Comparison of ENCODE assay signal across 9 cellular contexts in the genomic region with DNA sequence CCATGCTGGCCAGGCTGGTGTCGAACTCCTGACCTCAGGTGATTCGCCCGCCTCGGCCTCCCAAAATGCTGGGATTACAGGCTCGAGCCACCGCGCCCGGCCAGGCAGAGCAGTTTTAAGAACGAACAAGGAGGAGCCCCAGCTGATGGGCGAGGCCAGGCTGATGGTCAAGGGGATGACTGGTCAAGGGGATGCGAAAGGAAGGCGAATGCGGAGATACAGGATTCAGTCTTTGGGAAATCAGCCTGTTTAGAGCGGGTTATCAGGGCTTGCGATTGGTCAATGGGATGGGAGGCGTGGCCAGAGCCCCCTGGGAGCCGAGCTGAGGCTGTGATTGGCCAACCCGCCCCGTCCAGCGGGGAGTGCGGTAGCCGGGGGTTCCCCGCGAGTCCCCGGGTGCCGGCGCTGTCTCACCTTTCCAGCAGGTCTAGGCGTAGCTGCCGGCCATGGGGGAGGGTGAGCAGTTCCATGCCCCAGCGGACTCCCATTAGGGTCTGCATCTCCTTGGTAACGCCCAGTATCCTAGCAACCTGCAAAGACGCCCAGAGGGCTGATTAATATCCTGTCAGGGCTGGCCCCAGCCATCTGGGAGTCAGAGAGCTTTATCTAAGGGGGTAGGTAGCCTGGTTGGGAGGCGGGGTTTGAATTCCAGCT. TPM values are rescaled to one million over a fixed set of nuclear protein-coding genes. Genes with fewer than 3 reads are reported as not detected.
DNase-seq lines count a peak whose midpoint lies in the region; ATAC-seq and TF ChIP-seq lines count a peak whose summit lies in the region.
"Had no signal": no experiment of that assay in that cellular context is flagged by ENCODE, and none has a peak within 500 bp of the region (broad histone marks: within the 10 kb centered on the region; RNA-seq: fewer than 3 reads in every experiment).

No MANE protein-coding gene starts in this region.

- ATAC-seq in heart left ventricle (peak in 2 of 4 donors; percentile 12 to 37), GM21360 (IDR thresholded peaks at IDR 0.05; ENCODE audit: unreplicated experiment) (no peak)

- 40 to 56% (median 53%) methylated on average over 30 to 33 of the region's 33 CpGs for WGBS in heart left ventricle, 4 donors

- TF ChIP-seq POLR2A in heart left ventricle (IDR thresholded peaks at IDR 0.05), result no peak

- POLR2A ChIA-PET in HEK293T (lab: Yijun Ruan, JAX) (interaction anchor here (1.8 kb wide), 1 partner anchor 43 kb away, joined by 5 read pairs; a partner anchor contains a TSS), PC-9 (lab: Charles Lee; ENCODE audit: unreplicated experiment) (interaction anchor here (0.5 to 1.1 kb wide), 3 partner anchors 43 to 156 kb away, joined by 3 to 4 read pairs (median 3); a partner anchor contains a TSS)

- H3K27me3 ChIP-seq in PC-9 (ENCODE audit: insufficient read depth, low read depth) (peaks cover 13% of the 10 kb centered on the region; the same call in 1 of the 2 replicates), heart left ventricle (no peaks in the 10 kb centered on the region)

- intact Hi-C loops in PC-9 (cut with micrococcal nuclease; ENCODE audit: unreplicated experiment) (loop anchor here (5.0 kb wide), 2 partner anchors 60 to 295 kb away; a partner anchor contains a TSS), heart left ventricle (cut with DNase I) (loop anchor here in 1 of 10 donors (2.0 kb wide), 1 partner anchor 174 kb away; a partner anchor contains a TSS)

- H3K79me2 ChIP-seq in PC-9 (ENCODE audit: low read depth), result no peaks in the 10 kb centered on the region

- H3K9me3 ChIP-seq in PC-9 (ENCODE audit: insufficient read depth, low read depth) (no peaks in the 10 kb centered on the region), heart left ventricle (no peaks in the 10 kb centered on the region)

- no peak overlapping the region; the same call in 1 of the 2 replicates for H2AFZ ChIP-seq in PC-9

- H3K4me2 ChIP-seq in PC-9, result peak overlapping the region; percentile 38

- peaks cover 24% of the 10 kb centered on the region for H3K4me1 ChIP-seq in PC-9 (replicated peaks; ENCODE audit: insufficient read depth)
- peaks cover 0 to 32% (median 10%) of the 10 kb centered on the region in 12 donors for H3K4me1 ChIP-seq in heart left ventricle

- H3K27ac ChIP-seq in PC-9 (no peak overlapping the region), heart left ventricle (peak overlapping the region in 1 of 12 donors; percentile 60)

- no peaks in the 10 kb centered on the region for H3K9me2 ChIP-seq in PC-9 (ENCODE audit: insufficient read depth)

- TF ChIP-seq CTCF in PC-9 (conservative IDR thresholded peaks at IDR 0.05) (no peak), heart left ventricle (IDR thresholded peaks at IDR 0.05) (no peak)

- H3F3A ChIP-seq in PC-9 (ENCODE audit: insufficient read depth, low read depth), result peaks cover 39% of the 10 kb centered on the region

- DNase-seq in HEK293T (ENCODE audit: extremely low spot score), result peak; percentile 67
- peak; percentile 49 to 68 for DNase-seq in PC-9
- DNase-seq in heart left ventricle, result no peak
- peak; percentile 23 for DNase-seq in skeletal muscle cell (ENCODE audit: low read depth)
- DNase-seq in activated CD4-positive, CD25-positive, alpha-beta regulatory T cell (lab: John Stamatoyannopoulos, UW), result no peak
- no peak for DNase-seq in Kasumi-1 (lab: John Stamatoyannopoulos, UW)
- DNase-seq: activated CD8-positive, alpha-beta memory T cell treated with anti-CD3 and anti-CD28 coated beads, Interleukin-2, amount 50 U/mL, for 48 hours; naive B cell had no signal

- H3K4me3 ChIP-seq in PC-9 (no peak overlapping the region), heart left ventricle (peak overlapping the region in 11 of 12 donors; percentile 4 to 55 (median 44)), skeletal muscle cell (ENCODE audit: low read depth, low read length) (peak overlapping the region; percentile 30)

- CTCF ChIA-PET in HEK293T (lab: Yijun Ruan, JAX) (interaction anchor here (1.4 kb wide), 1 partner anchor 42 kb away, joined by 3 read pairs; no protein-coding TSS in a partner anchor), PC-9 (lab: Charles Lee) (interaction anchor here (0.9 to 1.1 kb wide), 2 partner anchors 28 to 127 kb away, joined by 3 to 6 read pairs; no protein-coding TSS in a partner anchor)

- no peaks in the 10 kb centered on the region for H4K20me1 ChIP-seq in PC-9 (ENCODE audit: insufficient read depth)

- H3K36me3 ChIP-seq in PC-9 (ENCODE audit: low read depth), result no peaks in the 10 kb centered on the region
- H3K36me3 ChIP-seq in heart left ventricle, result peaks cover 0 to 95% (median 80%) of the 10 kb centered on the region in 9 donors

- no TSS peak for BruUV-seq in PC-9 (replicated peaks; lab: Mats Ljungman, UMichigan)

TF ChIP-seq in HEK293T, 16 proteins besides CTCF, POLR2A, EP300 and RAD21:
- TF ChIP-seq, protein P1, sequence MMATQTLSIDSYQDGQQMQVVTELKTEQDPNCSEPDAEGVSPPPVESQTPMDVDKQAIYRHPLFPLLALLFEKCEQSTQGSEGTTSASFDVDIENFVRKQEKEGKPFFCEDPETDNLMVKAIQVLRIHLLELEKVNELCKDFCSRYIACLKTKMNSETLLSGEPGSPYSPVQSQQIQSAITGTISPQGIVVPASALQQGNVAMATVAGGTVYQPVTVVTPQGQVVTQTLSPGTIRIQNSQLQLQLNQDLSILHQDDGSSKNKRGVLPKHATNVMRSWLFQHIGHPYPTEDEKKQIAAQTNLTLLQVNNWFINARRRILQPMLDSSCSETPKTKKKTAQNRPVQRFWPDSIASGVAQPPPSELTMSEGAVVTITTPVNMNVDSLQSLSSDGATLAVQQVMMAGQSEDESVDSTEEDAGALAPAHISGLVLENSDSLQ (IDR thresholded peaks at IDR 0.05), result peak; percentile 91
- TF ChIP-seq SUZ12 (IDR thresholded peaks at IDR 0.05) (no peak), TARDBP (IDR thresholded peaks at IDR 0.05) (no peak)

RNA-seq across cellular contexts. Expression of a gene that starts 7.5 kb away (rescaled TPM):
- total RNA-seq in PC-9 (2021) (16.4 and 19.7 TPM in 2 replicates), heart left ventricle (1 to 10 TPM; 1.7 to 9.2 (median 3.3) TPM)
- 1 to 10 TPM; 3.4 to 5.2 TPM for polyA plus RNA-seq in heart left ventricle

RNA-seq across cellular contexts. Expression of a gene that starts 26.7 kb away (rescaled TPM):
- total RNA-seq in PC-9 (2021), result 0.26 and 0.40 TPM in 2 replicates
- total RNA-seq in heart left ventricle, result under 1 TPM in 8 of 9 donors, not detected in 1; 0.09 to 0.61 (median 0.24) TPM
- polyA plus RNA-seq in heart left ventricle, result under 1 TPM in 1 of 2 donors, not detected in 1; 0.34 TPM

RNA-seq across cellular contexts. Expression of a gene that starts 27.1 kb away (rescaled TPM):
- total RNA-seq in PC-9 (2021) (22.4 and 32.9 TPM in 2 replicates), heart left ventricle (10 to 100 TPM in 7 of 9 donors, 1 to 10 TPM in 2; 7.3 to 30.5 (median 13.5) TPM)
- 10 to 100 TPM; 14.0 to 44.7 TPM for polyA plus RNA-seq in heart left ventricle

RNA-seq across cellular contexts. Expression of a gene that starts 35.8 kb away (rescaled TPM):
- 0.65 and 0.68 TPM in 2 replicates for total RNA-seq in PC-9 (2021)
- under 1 TPM in 2 of 9 donors, not detected in 7; 0.15 to 0.87 TPM for total RNA-seq in heart left ventricle
- polyA plus RNA-seq in heart left ventricle, result under 1 TPM; 0.08 TPM

RNA-seq across cellular contexts. Expression of a gene that starts 35.9 kb away (rescaled TPM):
- total RNA-seq in PC-9 (2021) (0.75 and 0.79 TPM in 2 replicates), heart left ventricle (10 to 100 TPM; 13.7 to 38.9 (median 16.9) TPM)
- 10 to 100 TPM; 21.1 to 24.8 TPM for polyA plus RNA-seq in heart left ventricle

Comparison
In these comparisons a context has a peak if more than half of its experiments do, and no peak if none do; other contexts are left out.
1. DNase-seq: peak in HEK293T (single experiment), PC-9 (2 of 2) and skeletal muscle cell (single experiment); none in heart left ventricle (0 of 5), activated CD4-positive, CD25-positive, alpha-beta regulatory T cell (0 of 4) and Kasumi-1 (0 of 2).